In genomic region chr16:67926181-67926742, GRCh38 we compare ENCODE assay signal across 9 cellular contexts. TPM values are rescaled to one million over a fixed set of nuclear protein-coding genes. Genes with fewer than 3 reads are reported as not detected.
DNase-seq lines count a peak whose midpoint lies in the region; ATAC-seq and TF ChIP-seq lines count a peak whose summit lies in the region.
"Had no signal": no experiment of that assay in that cellular context is flagged by ENCODE, and none has a peak within 500 bp of the region (broad histone marks: within the 10 kb centered on the region; RNA-seq: fewer than 3 reads in every experiment).

No MANE protein-coding gene starts in this region.

- no peaks in the 10 kb centered on the region for H3K27me3 ChIP-seq in neural progenitor cell

- POLR2A ChIA-PET in naive thymus-derived CD8-positive, alpha-beta T cell (lab: Charles Lee) = interaction anchor here (0.9 to 1.0 kb wide), 2 partner anchors 9 to 66 kb away, joined by 3 to 6 read pairs; no protein-coding TSS in a partner anchor

- no peak overlapping the region for H3K4me2 ChIP-seq in neural progenitor cell

- TF ChIP-seq CTCF in brain (conservative IDR thresholded peaks at IDR 0.05) = no peak
- TF ChIP-seq CTCF in neural progenitor cell (IDR thresholded peaks at IDR 0.05) = peak; percentile 7

- H3K27ac Mint-ChIP-seq in brain (peak overlapping the region in 4 of 5 experiments; percentile 38 to 90 (median 66)), neural progenitor cell (no peak overlapping the region)
- H3K27ac Mint-ChIP-seq in naive thymus-derived CD8-positive, alpha-beta T cell = peak overlapping the region in 4 of 10 donors; percentile 33 to 69 (median 49)

- peaks cover 31% of the 10 kb centered on the region for H3K4me1 Mint-ChIP-seq in brain
- no peaks in the 10 kb centered on the region for H3K4me1 Mint-ChIP-seq in neural progenitor cell
- peaks cover 10 to 18% (median 15%) of the 10 kb centered on the region in 4 donors for H3K4me1 Mint-ChIP-seq in naive thymus-derived CD8-positive, alpha-beta T cell

- no peak overlapping the region for H3K4me3 ChIP-seq in neural progenitor cell

- H3K27me3 Mint-ChIP-seq in brain = no peaks in the 10 kb centered on the region
- H3K27me3 Mint-ChIP-seq in neural progenitor cell (ENCODE audit: insufficient read depth, low read depth) = peaks cover 2% of the 10 kb centered on the region
- no peaks in the 10 kb centered on the region for H3K27me3 Mint-ChIP-seq in naive thymus-derived CD8-positive, alpha-beta T cell

- H3K27ac ChIP-seq in neural progenitor cell = no peak overlapping the region

- H3K4me1 ChIP-seq in neural progenitor cell = no peaks in the 10 kb centered on the region

- no peaks in the 10 kb centered on the region for H3K36me3 ChIP-seq in neural progenitor cell

- no peak overlapping the region for H2AFZ ChIP-seq in neural progenitor cell (replicated peaks)

- peak; percentile 88 for DNase-seq in DMS53 (lab: John Stamatoyannopoulos, UW)
- DNase-seq in NCI-H1694 treated with DMSO at 0.1 percent for 48 hours (lab: John Stamatoyannopoulos, UW) = peak; percentile 44
- no peak for DNase-seq in neural progenitor cell (ENCODE audit: low spot score)
- no peak for DNase-seq in naive thymus-derived CD8-positive, alpha-beta T cell
- DNase-seq in activated CD4-positive, alpha-beta T cell treated with anti-CD3 and anti-CD28 coated beads for 48 hours = no peak
- DNase-seq in cerebellar nuclear complex (lab: John Stamatoyannopoulos, UW) = no peak
- DNase-seq: activated CD4-positive, alpha-beta T cell treated with anti-CD3 and anti-CD28 coated beads, Interleukin-2, amount 50 U/mL, for 48 hours had no signal

- no peak overlapping the region for H3K4me3 Mint-ChIP-seq in brain
- no peak overlapping the region for H3K4me3 Mint-ChIP-seq in neural progenitor cell
- H3K4me3 Mint-ChIP-seq in naive thymus-derived CD8-positive, alpha-beta T cell = no peak overlapping the region

- H3K79me2 ChIP-seq in neural progenitor cell (ENCODE audit: low read depth) = no peaks in the 10 kb centered on the region

- H3K9me3 ChIP-seq in neural progenitor cell (ENCODE audit: low read depth) = no peaks in the 10 kb centered on the region

- no peaks in the 10 kb centered on the region for H3K9me3 Mint-ChIP-seq in brain
- no peaks in the 10 kb centered on the region for H3K9me3 Mint-ChIP-seq in neural progenitor cell
- no peaks in the 10 kb centered on the region for H3K9me3 Mint-ChIP-seq in naive thymus-derived CD8-positive, alpha-beta T cell

- H3F3A ChIP-seq in neural progenitor cell (ENCODE audit: low read depth) = no peaks in the 10 kb centered on the region

- H3K9ac ChIP-seq in neural progenitor cell = no peak overlapping the region

- no peaks in the 10 kb centered on the region for H3K36me3 Mint-ChIP-seq in brain
- H3K36me3 Mint-ChIP-seq in neural progenitor cell = peaks cover 6% of the 10 kb centered on the region
- H3K36me3 Mint-ChIP-seq in naive thymus-derived CD8-positive, alpha-beta T cell = peaks cover 0 to 9% (median 0%) of the 10 kb centered on the region in 3 donors

- no peak for ATAC-seq in naive thymus-derived CD8-positive, alpha-beta T cell
- no peak for ATAC-seq in HG03139 (IDR thresholded peaks at IDR 0.05; ENCODE audit: unreplicated experiment)

- H4K20me1 ChIP-seq in neural progenitor cell (ENCODE audit: low read depth) = peaks cover 63% of the 10 kb centered on the region

RNA-seq across cellular contexts. Expression of gene CTRL, which starts 5.4 kb away (rescaled TPM):
- polyA plus RNA-seq in brain (ENCODE audit: insufficient read depth, low read depth, low replicate concordance) = 1.0 TPM
- total RNA-seq in neural progenitor cell (ENCODE audit: low replicate concordance) = 0.40 and 0.45 TPM in 2 replicates
- total RNA-seq in naive thymus-derived CD8-positive, alpha-beta T cell = 10 to 100 TPM; 10.5 to 12.6 TPM
- polyA plus RNA-seq in naive thymus-derived CD8-positive, alpha-beta T cell = 1 to 10 TPM; 2.2 to 2.8 (median 2.8) TPM

RNA-seq across cellular contexts. Expression of gene PSMB10, which starts 10.4 kb away (rescaled TPM):
- 77.4 TPM for polyA plus RNA-seq in brain (ENCODE audit: insufficient read depth, low read depth, low replicate concordance)
- 1.2 and 4.4 TPM in 2 replicates for total RNA-seq in neural progenitor cell (ENCODE audit: low replicate concordance)
- total RNA-seq in naive thymus-derived CD8-positive, alpha-beta T cell = 100 to 1,000 TPM; 127 to 138 TPM
- 100 to 1,000 TPM; 450 to 514 (median 493) TPM for polyA plus RNA-seq in naive thymus-derived CD8-positive, alpha-beta T cell

RNA-seq across cellular contexts. Expression of gene LCAT, which starts 17.7 kb away (rescaled TPM):
- polyA plus RNA-seq in brain (ENCODE audit: insufficient read depth, low read depth, low replicate concordance) = 22.1 TPM
- 1.5 and 4.9 TPM in 2 replicates for total RNA-seq in neural progenitor cell (ENCODE audit: low replicate concordance)
- total RNA-seq in naive thymus-derived CD8-positive, alpha-beta T cell = 10 to 100 TPM; 14.1 to 14.7 TPM
- polyA plus RNA-seq in naive thymus-derived CD8-positive, alpha-beta T cell = under 1 TPM; 0.52 to 0.84 (median 0.80) TPM

RNA-seq across cellular contexts. Expression of gene PSKH1, which starts 33.2 kb away (rescaled TPM):
- polyA plus RNA-seq in brain (ENCODE audit: insufficient read depth, low read depth, low replicate concordance) = 28.0 TPM
- total RNA-seq in neural progenitor cell (ENCODE audit: low replicate concordance) = 13.1 and 30.4 TPM in 2 replicates
- 10 to 100 TPM; 26.6 to 28.6 TPM for total RNA-seq in naive thymus-derived CD8-positive, alpha-beta T cell
- polyA plus RNA-seq in naive thymus-derived CD8-positive, alpha-beta T cell = 10 to 100 TPM; 20.8 to 34.5 (median 22.2) TPM

RNA-seq across cellular contexts. Expression of gene NRN1L, which starts 41.6 kb away (rescaled TPM):
- polyA plus RNA-seq in brain (ENCODE audit: insufficient read depth, low read depth, low replicate concordance) = 2.6 TPM
- 0.54 and 2.0 TPM in 2 replicates for total RNA-seq in neural progenitor cell (ENCODE audit: low replicate concordance)
- total RNA-seq in naive thymus-derived CD8-positive, alpha-beta T cell = 1 to 10 TPM; 2.6 to 5.3 TPM
- not detected for polyA plus RNA-seq in naive thymus-derived CD8-positive, alpha-beta T cell

Comparison
In these comparisons a context has a peak if more than half of its experiments do, and no peak if none do; other contexts are left out.
1. DNase-seq: peak in DMS53 (single experiment) and NCI-H1694 treated with DMSO at 0.1 percent for 48 hours (single experiment); none in neural progenitor cell (single experiment), naive thymus-derived CD8-positive, alpha-beta T cell (0 of 10), activated CD4-positive, alpha-beta T cell treated with anti-CD3 and anti-CD28 coated beads for 48 hours (single experiment) and cerebellar nuclear complex (0 of 2).
2. RNA of gene PSMB10, which starts 10.4 kb away (total RNA-seq): 127 to 138 TPM in naive thymus-derived CD8-positive, alpha-beta T cell; 1.2 to 4.4 TPM in neural progenitor cell; every median in the first group is over 10 times any median in the second.